8 cellular contexts compared by ENCODE assay signal in genomic region chr1:107057197-107058133, GRCh38. TPM values are rescaled to one million over a fixed set of nuclear protein-coding genes. Genes with fewer than 3 reads are reported as not detected.
DNase-seq lines count a peak whose midpoint lies in the region; FAIRE-seq and TF ChIP-seq lines count a peak whose summit lies in the region.

No MANE protein-coding gene starts in this region.

- DNase-seq in GM12891 (ENCODE audit: insufficient read length, low spot score) (peak; percentile 16), HCEC 1CT (peak; percentile 53), T1000 (lab: John Stamatoyannopoulos, UW) (peak; percentile 48), mammary epithelial cell (peak; percentile 52), immature natural killer cell (peak in 2 of 3 donors; percentile 22 to 30), small intestine (peak; percentile 57), NOMO-1 treated with DMSO at 0.1 percent for 48 hours (lab: John Stamatoyannopoulos, UW; ENCODE audit: unreplicated experiment) (no peak)

- no peaks in the 10 kb centered on the region for H3K9me3 Mint-ChIP-seq in immature natural killer cell

- H3K4me2 ChIP-seq in Loucy (ENCODE audit: low read depth, low read length, poor library complexity, severe bottlenecking), result peak overlapping the region; percentile 92
- peak overlapping the region; percentile 84 for H3K4me2 ChIP-seq in mammary epithelial cell (ENCODE audit: insufficient read depth, low read depth, low read length)

- H3K36me3 ChIP-seq in Loucy (ENCODE audit: insufficient read depth, low read length), result no peaks in the 10 kb centered on the region
- peaks cover 4% of the 10 kb centered on the region for H3K36me3 ChIP-seq in mammary epithelial cell (ENCODE audit: insufficient read depth, low read length)
- H3K36me3 ChIP-seq in small intestine (ENCODE audit: control insufficient read depth in 2 of 2, insufficient read depth in 2 of 2, low read length in 2 of 2), result no peaks in the 10 kb centered on the region

- peak overlapping the region; percentile 96 for H2AFZ ChIP-seq in Loucy (ENCODE audit: low read length)
- H2AFZ ChIP-seq in mammary epithelial cell (ENCODE audit: low read depth, low read length), result peak overlapping the region; percentile 100

- TF ChIP-seq CTCF in Loucy (conservative IDR thresholded peaks at IDR 0.05; ENCODE audit: low read length), result no peak
- TF ChIP-seq CTCF in mammary epithelial cell (conservative IDR thresholded peaks at IDR 0.05 in 1 of 2, IDR thresholded peaks at IDR 0.05 in 1 of 2; ENCODE audit: extremely low read depth in 1 of 2, insufficient read depth in 1 of 2, low read depth in 1 of 2, low read length in 2 of 2), result no peak

- peak overlapping the region; percentile 97 to 99 (median 98) for H3K4me3 Mint-ChIP-seq in immature natural killer cell

- peak; percentile 72 for TF ChIP-seq POLR2A in GM12891 (IDR thresholded peaks at IDR 0.05; ENCODE audit: low read depth, low read length)

- peaks cover 23% of the 10 kb centered on the region for H3K4me1 ChIP-seq in Loucy (ENCODE audit: insufficient read depth, low read length, poor library complexity, severe bottlenecking)
- peaks cover 9% of the 10 kb centered on the region for H3K4me1 ChIP-seq in mammary epithelial cell (ENCODE audit: insufficient read depth, low read length)
- peaks cover 0 to 2% of the 10 kb centered on the region in 2 donors for H3K4me1 ChIP-seq in small intestine (ENCODE audit: control insufficient read depth in 2 of 2, insufficient read depth in 1 of 2, low read depth in 1 of 2, low read length in 1 of 2)

- H3K9ac ChIP-seq in Loucy (ENCODE audit: low read depth, low read length, poor library complexity, severe bottlenecking) (peak overlapping the region; percentile 86), mammary epithelial cell (ENCODE audit: insufficient read depth, low read length) (peak overlapping the region; percentile 61)

- peaks cover 4 to 10% (median 6%) of the 10 kb centered on the region in 3 donors for H3K36me3 Mint-ChIP-seq in immature natural killer cell

- peak overlapping the region; percentile 87 to 97 (median 93) for H3K27ac Mint-ChIP-seq in immature natural killer cell

- CTCF ChIA-PET in mammary epithelial cell (lab: Charles Lee; ENCODE audit: low non-redundant PET), result no interaction called here

- no peak overlapping the region for H3K27ac ChIP-seq in mammary epithelial cell (ENCODE audit: insufficient read depth, low read depth, low read length)
- H3K27ac ChIP-seq in small intestine (ENCODE audit: low read depth in 1 of 2, low read length in 1 of 2), result peak overlapping the region; percentile 46 to 85

- WGBS in mammary epithelial cell (ENCODE audit: low coverage, missing lambda C conversion rate), result 6% methylated on average over 31 of the region's 55 CpGs
- WGBS in small intestine, 3 donors, result 3 to 5% (median 3%) methylated on average over 54 to 55 of the region's 55 CpGs

- in situ Hi-C loops in mammary epithelial cell (cut with MboI; ENCODE audit: low sequenced_read_pairs in 2 of 2), result loop anchor here in 1 of 2 donors (5.0 kb wide), 1 partner anchor 85 kb away; the partner anchor contains the start of gene NTNG1

- FAIRE-seq in GM12891 (lab: Jason Lieb, UNC), result peak; percentile 56
- FAIRE-seq in small intestine (lab: Jason Lieb, UNC), result no peak

- H3K4me1 Mint-ChIP-seq in immature natural killer cell, result peaks cover 20 to 27% of the 10 kb centered on the region in 2 donors

- H3K79me2 ChIP-seq in Loucy (ENCODE audit: insufficient read depth, low read length), result peaks cover 23% of the 10 kb centered on the region
- H3K79me2 ChIP-seq in mammary epithelial cell (ENCODE audit: insufficient read depth, low read length), result peaks cover 24% of the 10 kb centered on the region

- H4K20me1 ChIP-seq in Loucy (ENCODE audit: insufficient read depth, low read length, poor library complexity, severe bottlenecking), result no peaks in the 10 kb centered on the region
- no peaks in the 10 kb centered on the region for H4K20me1 ChIP-seq in mammary epithelial cell (ENCODE audit: insufficient read depth, low read length)

- H3K9me3 ChIP-seq in Loucy (ENCODE audit: insufficient read depth, low read depth, low read length) (no peaks in the 10 kb centered on the region), mammary epithelial cell (replicated peaks; ENCODE audit: insufficient read depth, low read length) (no peaks in the 10 kb centered on the region), small intestine (ENCODE audit: control insufficient read depth, low read depth) (no peaks in the 10 kb centered on the region)

- H3K27me3 Mint-ChIP-seq in immature natural killer cell (ENCODE audit: low read depth in 3 of 3), result peaks cover 0 to 2% (median 2%) of the 10 kb centered on the region in 3 donors

- no peaks in the 10 kb centered on the region for H3K27me3 ChIP-seq in Loucy (ENCODE audit: insufficient read depth, low read length, poor library complexity, severe bottlenecking)
- H3K27me3 ChIP-seq in mammary epithelial cell (ENCODE audit: insufficient read depth, low read length), result no peaks in the 10 kb centered on the region
- H3K27me3 ChIP-seq in small intestine (ENCODE audit: control insufficient read depth in 2 of 2, insufficient read depth in 2 of 2, low read length in 2 of 2), result no peaks in the 10 kb centered on the region

- BruUV-seq in mammary epithelial cell (replicated peaks; lab: Mats Ljungman, UMichigan), result no TSS peak

- intact Hi-C loops in mammary epithelial cell (cut with micrococcal nuclease), result loop anchor here (1.0 to 5.0 kb wide), 3 partner anchors 19 to 470 kb away; no protein-coding TSS in a partner anchor

- H3K9me2 ChIP-seq in Loucy (replicated peaks; ENCODE audit: low read depth, low read length), result no peaks in the 10 kb centered on the region

- H3K4me3 ChIP-seq in Loucy (ENCODE audit: low read length, poor library complexity, severe bottlenecking) (peak overlapping the region; percentile 80), mammary epithelial cell (replicated peaks in 1 of 3; ENCODE audit: insufficient read depth in 1 of 3, low read depth in 2 of 3, low read length in 3 of 3) (peak overlapping the region; percentile 87 to 99 (median 96)), small intestine (ENCODE audit: low read depth in 1 of 2, low read length in 2 of 2) (peak overlapping the region; percentile 52 to 97)

- H3F3A ChIP-seq in Loucy (ENCODE audit: low read depth), result no peaks in the 10 kb centered on the region

- dilution Hi-C loops in mammary epithelial cell (cut with HindIII; ENCODE audit: low sequenced_read_pairs), result no loop called here

TF ChIP-seq in GM12891, 5 proteins besides CTCF, POLR2A, EP300 and RAD21:
- TF ChIP-seq POU2F2 (IDR thresholded peaks at IDR 0.05; ENCODE audit: low read depth, low read length), result no peak
- no peak for TF ChIP-seq SPI1 (IDR thresholded peaks at IDR 0.05; ENCODE audit: low read depth, low read length)
- peak; percentile 9 for TF ChIP-seq PAX5 (IDR thresholded peaks at IDR 0.05; ENCODE audit: insufficient read depth, low read length, severe bottlenecking)
- TF ChIP-seq TAF1 (IDR thresholded peaks at IDR 0.05; ENCODE audit: low read depth, low read length), result peak; percentile 63; the same call in 1 of the 2 replicates
- TF ChIP-seq POLR2AphosphoS5 (IDR thresholded peaks at IDR 0.05; ENCODE audit: low read depth, low read length), result peak; percentile 82
TF ChIP-seq in GM12891: peak in this region for 3.

RNA-seq across cellular contexts. Expression of gene PRMT6, which starts 1.0 kb away (rescaled TPM):
- polyA plus RNA-seq in GM12891 (2012; ENCODE audit: low read depth, missing spikeins), result 12.3 TPM
- total RNA-seq in mammary epithelial cell, result 10 to 100 TPM; 14.4 to 17.7 TPM
- polyA plus RNA-seq in mammary epithelial cell (15.9 TPM), immature natural killer cell (10 to 100 TPM; 18.7 to 20.7 (median 19.8) TPM), small intestine (10 to 100 TPM in 2 of 3 donors, 1 to 10 TPM in 1; 7.0 to 17.0 (median 12.1) TPM)
- polyA minus RNA-seq in mammary epithelial cell, result 9.4 TPM
